8 cellular contexts compared by ENCODE assay signal in the genomic region with DNA sequence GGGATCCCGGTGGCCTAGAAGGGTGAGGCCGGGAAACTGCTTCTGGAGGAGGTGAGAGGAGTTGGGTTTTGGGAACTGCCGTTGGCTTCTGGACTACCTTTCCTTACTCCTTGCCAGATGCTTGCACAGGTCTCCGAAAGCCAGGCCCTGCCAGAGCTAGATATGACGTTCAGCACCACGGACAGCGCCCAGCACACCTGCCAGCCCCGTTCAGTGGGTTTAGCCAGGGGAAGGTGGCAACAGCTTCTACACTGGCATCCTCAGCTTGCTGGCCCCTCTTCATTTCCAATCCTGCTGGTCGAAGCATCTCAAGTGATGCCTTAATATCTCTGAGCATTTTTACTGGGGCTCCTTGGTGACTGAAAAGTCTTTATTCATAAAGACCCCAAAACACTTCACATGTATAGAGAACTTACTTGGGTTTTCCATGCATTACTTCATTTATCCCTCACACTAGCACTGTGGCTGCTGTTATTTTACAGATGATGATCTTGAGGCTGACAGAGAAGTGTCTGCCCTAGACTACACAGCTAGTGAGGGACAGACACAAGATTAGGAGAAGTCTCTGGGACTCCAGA. TPM values are rescaled to one million over a fixed set of nuclear protein-coding genes. Genes with fewer than 3 reads are reported as not detected.
DNase-seq lines count a peak whose midpoint lies in the region; ATAC-seq lines count a peak whose summit lies in the region.

No MANE protein-coding gene starts in this region.

- H3K4me1 Mint-ChIP-seq in activated CD4-positive, alpha-beta T cell treated with anti-CD3 and anti-CD28 coated beads, Interleukin-2, amount 10 ng/mL, durations not matched to agents 24 days and 14 days = no peaks in the 10 kb centered on the region
- no peaks in the 10 kb centered on the region for H3K4me1 Mint-ChIP-seq in effector memory CD8-positive, alpha-beta T cell (ENCODE audit: low read depth in 2 of 2)

- H3K27me3 Mint-ChIP-seq in activated CD4-positive, alpha-beta T cell treated with anti-CD3 and anti-CD28 coated beads, Interleukin-2, amount 10 ng/mL, durations not matched to agents 24 days and 14 days = no peaks in the 10 kb centered on the region
- peaks cover 0 to 30% of the 10 kb centered on the region in 2 donors for H3K27me3 Mint-ChIP-seq in effector memory CD8-positive, alpha-beta T cell

- no peak overlapping the region for H3K4me3 Mint-ChIP-seq in activated CD4-positive, alpha-beta T cell treated with anti-CD3 and anti-CD28 coated beads, Interleukin-2, amount 10 ng/mL, durations not matched to agents 24 days and 14 days
- H3K4me3 Mint-ChIP-seq in effector memory CD8-positive, alpha-beta T cell = no peak overlapping the region

- no peaks in the 10 kb centered on the region for H3K36me3 Mint-ChIP-seq in activated CD4-positive, alpha-beta T cell treated with anti-CD3 and anti-CD28 coated beads, Interleukin-2, amount 10 ng/mL, durations not matched to agents 24 days and 14 days (ENCODE audit: low read depth)
- H3K36me3 Mint-ChIP-seq in effector memory CD8-positive, alpha-beta T cell (ENCODE audit: insufficient read depth) = peaks cover 4% of the 10 kb centered on the region

- intact Hi-C loops in activated CD4-positive, alpha-beta T cell treated with anti-CD3 and anti-CD28 coated beads, Interleukin-2, amount 10 ng/mL, durations not matched to agents 24 days and 14 days (cut with micrococcal nuclease) = no loop called here

- H3K27ac Mint-ChIP-seq in activated CD4-positive, alpha-beta T cell treated with anti-CD3 and anti-CD28 coated beads, Interleukin-2, amount 10 ng/mL, durations not matched to agents 24 days and 14 days = no peak overlapping the region
- H3K27ac Mint-ChIP-seq in effector memory CD8-positive, alpha-beta T cell = no peak overlapping the region

- ATAC-seq in effector memory CD8-positive, alpha-beta T cell (replicated peaks) = peak; percentile 46
- ATAC-seq in GM19035 (IDR thresholded peaks at IDR 0.05; ENCODE audit: unreplicated experiment) (no peak), HG03432 (IDR thresholded peaks at IDR 0.05; ENCODE audit: unreplicated experiment) (no peak)

- H3K9me3 Mint-ChIP-seq in activated CD4-positive, alpha-beta T cell treated with anti-CD3 and anti-CD28 coated beads, Interleukin-2, amount 10 ng/mL, durations not matched to agents 24 days and 14 days = peaks cover 3% of the 10 kb centered on the region
- peaks cover 2 to 15% of the 10 kb centered on the region in 2 donors for H3K9me3 Mint-ChIP-seq in effector memory CD8-positive, alpha-beta T cell

- DNase-seq in SIG-M5 treated with dmso at 0.1 percent for 504 hours (lab: John Stamatoyannopoulos, UW; ENCODE audit: unreplicated experiment) = peak; percentile 23
- DNase-seq in SIG-M5 (lab: John Stamatoyannopoulos, UW) = no peak
- DNase-seq in activated CD4-positive, alpha-beta T cell treated with anti-CD3 and anti-CD28 coated beads, Interleukin-2, amount 10 ng/mL, durations not matched to agents 24 days and 14 days = peak; percentile 90
- peak; percentile 38 to 56 (median 56) for DNase-seq in effector memory CD8-positive, alpha-beta T cell
- peak; percentile 31 for DNase-seq in renal cortical epithelial cell (ENCODE audit: low read depth)
- no peak for DNase-seq in SW 1271 (lab: John Stamatoyannopoulos, UW)

RNA-seq across cellular contexts. Expression of a gene that starts 21.9 kb away (rescaled TPM):
- not detected in 2 replicates for total RNA-seq in activated CD4-positive, alpha-beta T cell treated with anti-CD3 and anti-CD28 coated beads, Interleukin-2, amount 10 ng/mL, durations not matched to agents 24 days and 14 days
- 0.52 and 0.94 TPM in 2 replicates for total RNA-seq in renal cortical epithelial cell

Comparison
In these comparisons a context has a peak if more than half of its experiments do, and no peak if none do; other contexts are left out.
1. DNase-seq: peak in SIG-M5 treated with dmso at 0.1 percent for 504 hours (single experiment), activated CD4-positive, alpha-beta T cell treated with anti-CD3 and anti-CD28 coated beads, Interleukin-2, amount 10 ng/mL, durations not matched to agents 24 days and 14 days (single experiment), effector memory CD8-positive, alpha-beta T cell (3 of 3) and renal cortical epithelial cell (single experiment); none in SIG-M5 (single experiment) and SW 1271 (0 of 2).